Comparison of ENCODE assay signal across 11 cellular contexts in genomic region chr12:111440152-111440551, GRCh38. TPM values are rescaled to one million over a fixed set of nuclear protein-coding genes. Genes with fewer than 3 reads are reported as not detected.
DNase-seq lines count a peak whose midpoint lies in the region; ATAC-seq, FAIRE-seq and TF ChIP-seq lines count a peak whose summit lies in the region.
"Had no signal": no experiment of that assay in that cellular context is flagged by ENCODE, and none has a peak within 500 bp of the region (broad histone marks: within the 10 kb centered on the region; RNA-seq: fewer than 3 reads in every experiment).

No MANE protein-coding gene starts in this region.

- H3K27ac ChIP-seq in right cardiac atrium (ENCODE audit: low read length) (peak overlapping the region; percentile 15), temporal lobe (ENCODE audit: low read depth, low read length) (peak overlapping the region; percentile 69), mesendoderm (ENCODE audit: low read depth, low read length) (no peak overlapping the region)
- H3K27ac ChIP-seq: pancreas had no signal

- WGBS in right cardiac atrium = 63% methylated on average over 8 of the region's 8 CpGs
- WGBS in mesendoderm (ENCODE audit: extremely low coverage, insufficient coverage, low lambda C conversion rate) = no CpG with 5 or more reads among the region's 8 CpGs

- H3K27ac Mint-ChIP-seq in activated T-cell treated with anti-CD3 and anti-CD28 coated beads, Interleukin-2, amount 50 U/mL, for 24 hours = peak overlapping the region; percentile 62
- no peak overlapping the region for H3K27ac Mint-ChIP-seq in activated T-cell treated with anti-CD3 and anti-CD28 coated beads, Interleukin-2, amount 50 U/mL, for 72 hours
- peak overlapping the region; percentile 61 for H3K27ac Mint-ChIP-seq in activated CD8-positive, alpha-beta T cell treated with anti-CD3 and anti-CD28 coated beads for 36 hours

- no peaks in the 10 kb centered on the region for H3K9me3 Mint-ChIP-seq in activated T-cell treated with anti-CD3 and anti-CD28 coated beads, Interleukin-2, amount 50 U/mL, for 24 hours
- no peaks in the 10 kb centered on the region for H3K9me3 Mint-ChIP-seq in activated T-cell treated with anti-CD3 and anti-CD28 coated beads, Interleukin-2, amount 50 U/mL, for 72 hours
- no peaks in the 10 kb centered on the region for H3K9me3 Mint-ChIP-seq in activated CD8-positive, alpha-beta T cell treated with anti-CD3 and anti-CD28 coated beads for 36 hours
- H3K9me3 Mint-ChIP-seq: activated CD4-positive, alpha-beta T cell treated with anti-CD3 and anti-CD28 coated beads, Interleukin-2, amount 10 ng/mL, durations not matched to agents 24 days and 14 days had no signal

- peaks cover 30% of the 10 kb centered on the region for H3K79me2 ChIP-seq in mesendoderm (ENCODE audit: control insufficient read depth, insufficient read depth, low read length)

- H4K8ac ChIP-seq in mesendoderm (ENCODE audit: low read depth, low read length) = no peak overlapping the region

- POLR2A ChIA-PET in activated CD8-positive, alpha-beta T cell treated with anti-CD3 and anti-CD28 coated beads for 36 hours (lab: Charles Lee) = interaction anchor here (1.0 to 7.8 kb wide), 3 partner anchors 10 to 73 kb away, joined by 3 to 89 read pairs (median 4); partner anchors contain the start of gene SH2B3

- no peak overlapping the region for H3K9ac ChIP-seq in mesendoderm (ENCODE audit: low read length)

- no peak overlapping the region for H3K56ac ChIP-seq in mesendoderm (ENCODE audit: low read length)

- no peak for ATAC-seq in activated T-cell treated with anti-CD3 and anti-CD28 coated beads, Interleukin-2, amount 50 U/mL, for 72 hours (replicated peaks in 1 of 2)
- no peak for ATAC-seq in activated CD8-positive, alpha-beta T cell treated with anti-CD3 and anti-CD28 coated beads for 36 hours
- no peak for ATAC-seq in right cardiac atrium
- ATAC-seq: pancreas had no signal

- H2BK15ac ChIP-seq in mesendoderm (replicated peaks; ENCODE audit: low read depth) = no peak overlapping the region

- no peaks in the 10 kb centered on the region for H3K27me3 Mint-ChIP-seq in activated T-cell treated with anti-CD3 and anti-CD28 coated beads, Interleukin-2, amount 50 U/mL, for 24 hours
- H3K27me3 Mint-ChIP-seq in activated T-cell treated with anti-CD3 and anti-CD28 coated beads, Interleukin-2, amount 50 U/mL, for 72 hours (ENCODE audit: low read depth) = no peaks in the 10 kb centered on the region
- H3K27me3 Mint-ChIP-seq in activated CD8-positive, alpha-beta T cell treated with anti-CD3 and anti-CD28 coated beads for 36 hours = no peaks in the 10 kb centered on the region
- H3K27me3 Mint-ChIP-seq: activated CD4-positive, alpha-beta T cell treated with anti-CD3 and anti-CD28 coated beads, Interleukin-2, amount 10 ng/mL, durations not matched to agents 24 days and 14 days had no signal

- H2BK120ac ChIP-seq in mesendoderm (ENCODE audit: low read depth, low read length) = no peak overlapping the region

- no peak overlapping the region for H4K5ac ChIP-seq in mesendoderm (ENCODE audit: low read length)

- no peaks in the 10 kb centered on the region for H3K9me3 ChIP-seq in right cardiac atrium (ENCODE audit: control insufficient read depth, low read length)
- H3K9me3 ChIP-seq: pancreas had no signal

- no peak overlapping the region for H2BK5ac ChIP-seq in mesendoderm (ENCODE audit: low read length)

- CTCF ChIA-PET in activated CD8-positive, alpha-beta T cell treated with anti-CD3 and anti-CD28 coated beads for 36 hours (lab: Charles Lee) = interaction anchor here (3.6 to 40.2 kb wide), 3 partner anchors 11 to 36 kb away, joined by 20 to 1222 read pairs (median 36); partner anchors contain the start of gene SH2B3

- H2AK5ac ChIP-seq in mesendoderm (ENCODE audit: low read length) = no peak overlapping the region

- H3K4ac ChIP-seq in mesendoderm (ENCODE audit: low read depth, low read length) = no peak overlapping the region

- peaks cover 36% of the 10 kb centered on the region for H3K79me1 ChIP-seq in mesendoderm (ENCODE audit: low read length)

- no peak for FAIRE-seq in urothelium cell line (lab: Jason Lieb, UNC)
- FAIRE-seq: kidney, pancreas had no signal

- H3K27me3 ChIP-seq in right cardiac atrium (ENCODE audit: control insufficient read depth, insufficient read depth) (no peaks in the 10 kb centered on the region), mesendoderm (ENCODE audit: insufficient read depth, low read length, poor library complexity) (no peaks in the 10 kb centered on the region)
- H3K27me3 ChIP-seq: pancreas had no signal

- H3K23ac ChIP-seq in mesendoderm (ENCODE audit: low read length) = no peak overlapping the region

- no peak overlapping the region for H3K18ac ChIP-seq in mesendoderm (ENCODE audit: low read length)

- no peak overlapping the region for H3K4me2 ChIP-seq in mesendoderm (ENCODE audit: low read length)

- peaks cover 79% of the 10 kb centered on the region for H3K36me3 Mint-ChIP-seq in activated T-cell treated with anti-CD3 and anti-CD28 coated beads, Interleukin-2, amount 50 U/mL, for 24 hours (ENCODE audit: low read depth)
- peaks cover 3 to 8% of the 10 kb centered on the region in 2 donors for H3K36me3 Mint-ChIP-seq in activated T-cell treated with anti-CD3 and anti-CD28 coated beads, Interleukin-2, amount 50 U/mL, for 72 hours (ENCODE audit: insufficient read depth in 2 of 2)
- peaks cover 58% of the 10 kb centered on the region for H3K36me3 Mint-ChIP-seq in activated CD8-positive, alpha-beta T cell treated with anti-CD3 and anti-CD28 coated beads for 36 hours (ENCODE audit: low read depth)

- H3K4me1 ChIP-seq in right cardiac atrium (ENCODE audit: control insufficient read depth, insufficient read depth, low read length) (peaks cover 25% of the 10 kb centered on the region), mesendoderm (ENCODE audit: control insufficient read depth, low read depth, low read length) (no peaks in the 10 kb centered on the region)

- H3K4me3 ChIP-seq in right cardiac atrium (ENCODE audit: low read length) (no peak overlapping the region), mesendoderm (ENCODE audit: low read length) (no peak overlapping the region)
- H3K4me3 ChIP-seq: pancreas had no signal

- DNase-seq in activated T-cell treated with anti-CD3 and anti-CD28 coated beads, Interleukin-2, amount 50 U/mL, for 24 hours = peak; percentile 28
- no peak for DNase-seq in activated T-cell treated with anti-CD3 and anti-CD28 coated beads, Interleukin-2, amount 50 U/mL, for 72 hours
- no peak for DNase-seq in activated CD8-positive, alpha-beta T cell treated with anti-CD3 and anti-CD28 coated beads for 36 hours
- DNase-seq in right cardiac atrium (no peak), SKM-1 treated with dmso at 0.1 percent for 144 hours (lab: John Stamatoyannopoulos, UW; ENCODE audit: unreplicated experiment) (no peak), mesendoderm (no peak), urothelium cell line (ENCODE audit: low spot score) (no peak)
- DNase-seq: activated CD4-positive, alpha-beta T cell treated with anti-CD3 and anti-CD28 coated beads, Interleukin-2, amount 10 ng/mL, durations not matched to agents 24 days and 14 days; pancreas had no signal

- no peaks in the 10 kb centered on the region for H3K36me3 ChIP-seq in mesendoderm (ENCODE audit: control insufficient read depth, insufficient read depth, low read length)
- H3K36me3 ChIP-seq: pancreas had no signal

- peaks cover 96% of the 10 kb centered on the region for H3K4me1 Mint-ChIP-seq in activated T-cell treated with anti-CD3 and anti-CD28 coated beads, Interleukin-2, amount 50 U/mL, for 24 hours (ENCODE audit: low read depth)
- peaks cover 93% of the 10 kb centered on the region for H3K4me1 Mint-ChIP-seq in activated T-cell treated with anti-CD3 and anti-CD28 coated beads, Interleukin-2, amount 50 U/mL, for 72 hours (ENCODE audit: low read depth)
- H3K4me1 Mint-ChIP-seq in activated CD8-positive, alpha-beta T cell treated with anti-CD3 and anti-CD28 coated beads for 36 hours (ENCODE audit: low read depth) = peaks cover 91% of the 10 kb centered on the region

- intact Hi-C loops in activated CD8-positive, alpha-beta T cell treated with anti-CD3 and anti-CD28 coated beads for 36 hours (cut with micrococcal nuclease) = loop anchor here (5.0 kb wide), 1 partner anchor 38 kb away; no protein-coding TSS in a partner anchor
- intact Hi-C loops in right cardiac atrium (cut with DNase I) = no loop called here

- H3K4me3 Mint-ChIP-seq in activated T-cell treated with anti-CD3 and anti-CD28 coated beads, Interleukin-2, amount 50 U/mL, for 24 hours = no peak overlapping the region
- no peak overlapping the region for H3K4me3 Mint-ChIP-seq in activated T-cell treated with anti-CD3 and anti-CD28 coated beads, Interleukin-2, amount 50 U/mL, for 72 hours
- no peak overlapping the region for H3K4me3 Mint-ChIP-seq in activated CD8-positive, alpha-beta T cell treated with anti-CD3 and anti-CD28 coated beads for 36 hours
- H3K4me3 Mint-ChIP-seq: activated CD4-positive, alpha-beta T cell treated with anti-CD3 and anti-CD28 coated beads, Interleukin-2, amount 10 ng/mL, durations not matched to agents 24 days and 14 days had no signal

- TF ChIP-seq CTCF in activated CD8-positive, alpha-beta T cell treated with anti-CD3 and anti-CD28 coated beads for 36 hours (IDR thresholded peaks at IDR 0.05) = no peak

RNA-seq across cellular contexts. Expression of gene SH2B3, which starts 34.4 kb away (rescaled TPM):
- total RNA-seq in activated T-cell treated with anti-CD3 and anti-CD28 coated beads, Interleukin-2, amount 50 U/mL, for 72 hours = 10 to 100 TPM; 33.3 to 37.4 TPM
- total RNA-seq in activated CD8-positive, alpha-beta T cell treated with anti-CD3 and anti-CD28 coated beads for 36 hours = 10 to 100 TPM; 48.7 to 52.7 TPM
- 10 to 100 TPM; 24.9 to 31.2 (median 29.2) TPM for total RNA-seq in right cardiac atrium
- polyA plus RNA-seq in right cardiac atrium = 10.3 TPM
- total RNA-seq in temporal lobe = 3.0 TPM
- polyA plus RNA-seq in mesendoderm (2013, experiment 1 of 2) = 21.1 TPM
- polyA plus RNA-seq in mesendoderm (2013, experiment 2 of 2) = 21.3 TPM
